Comparison of ENCODE assay signal across 8 cellular contexts in genomic region chr7:155297517-155298287, GRCh38. TPM values are rescaled to one million over a fixed set of nuclear protein-coding genes. Genes with fewer than 3 reads are reported as not detected.
DNase-seq lines count a peak whose midpoint lies in the region; ATAC-seq and TF ChIP-seq lines count a peak whose summit lies in the region.

INSIG1 (plus strand) TSS chr7:155297878; CDS start chr7:155298286, 408 bp downstream.

- ATAC-seq in GM19043 (IDR thresholded peaks at IDR 0.05; ENCODE audit: low read depth, unreplicated experiment) (peak; percentile 51), HG03354 (IDR thresholded peaks at IDR 0.05; ENCODE audit: poor library complexity, severe bottlenecking, unreplicated experiment) (peak; percentile 67)
- peak; percentile 48 for ATAC-seq in activated CD4-positive, alpha-beta T cell treated with anti-CD3 and anti-CD28 coated beads for 36 hours

- no peak for TF ChIP-seq CTCF in chondrocyte (IDR thresholded peaks at IDR 0.05)

- DNase-seq in AML-193 (lab: John Stamatoyannopoulos, UW) (peak; percentile 76), NCI-H446 treated with DMSO at 0.1 percent for 48 hours (lab: John Stamatoyannopoulos, UW) (peak; percentile 78), chondrocyte (ENCODE audit: low spot score) (no peak)
- DNase-seq in activated CD4-positive, alpha-beta T cell treated with anti-CD3 and anti-CD28 coated beads for 36 hours: peak; percentile 95
- DNase-seq in stimulated activated CD4-positive, alpha-beta T cell treated with anti-CD3 and anti-CD28 coated beads, Interleukin-2, amount 100 ng/mL, for 24 hours: peak; percentile 90 to 92

- H3K27me3 ChIP-seq in layer of hippocampus (ENCODE audit: control insufficient read depth, insufficient read depth, low read length): no peaks in the 10 kb centered on the region

- H3K4me3 Mint-ChIP-seq in activated CD4-positive, alpha-beta T cell treated with anti-CD3 and anti-CD28 coated beads for 36 hours: peak within 1 kb of the TSS; percentile 96
- peak within 1 kb of the TSS; percentile 81 for H3K4me3 Mint-ChIP-seq in chondrocyte (ENCODE audit: unreplicated experiment)

- H3K27ac Mint-ChIP-seq in activated CD4-positive, alpha-beta T cell treated with anti-CD3 and anti-CD28 coated beads for 36 hours: peak within 1 kb of the TSS; percentile 96
- H3K27ac Mint-ChIP-seq in chondrocyte (ENCODE audit: unreplicated experiment): peak within 1 kb of the TSS; percentile 97

- POLR2A ChIA-PET in activated CD4-positive, alpha-beta T cell treated with anti-CD3 and anti-CD28 coated beads for 36 hours (lab: Charles Lee): interaction anchor here (1.4 to 4.3 kb wide), 5 partner anchors 15 to 294 kb away, joined by 3 to 43 read pairs (median 5); partner anchors contain the start of gene PAXIP1

- H3K36me3 Mint-ChIP-seq in activated CD4-positive, alpha-beta T cell treated with anti-CD3 and anti-CD28 coated beads for 36 hours (ENCODE audit: low read depth): peaks cover 42% of the 10 kb centered on the region
- no peaks in the 10 kb centered on the region for H3K36me3 Mint-ChIP-seq in chondrocyte (ENCODE audit: low read depth)

- H3K27me3 Mint-ChIP-seq in activated CD4-positive, alpha-beta T cell treated with anti-CD3 and anti-CD28 coated beads for 36 hours: no peaks in the 10 kb centered on the region
- no peaks in the 10 kb centered on the region for H3K27me3 Mint-ChIP-seq in chondrocyte (ENCODE audit: low read depth)

- H3K9me3 Mint-ChIP-seq in activated CD4-positive, alpha-beta T cell treated with anti-CD3 and anti-CD28 coated beads for 36 hours (ENCODE audit: low read depth): no peaks in the 10 kb centered on the region
- H3K9me3 Mint-ChIP-seq in chondrocyte (ENCODE audit: low read depth): no peaks in the 10 kb centered on the region

- intact Hi-C loops in activated CD4-positive, alpha-beta T cell treated with anti-CD3 and anti-CD28 coated beads for 36 hours (cut with DNase I, micrococcal nuclease): loop anchor here (1.0 to 2.0 kb wide), 10 partner anchors 17 to 1841 kb away; partner anchors contain the start of genes PAXIP1 (in 2 of the 2), HTR5A (in 1 of the 2), RBM33 (in 1 of the 2) and UBE3C (in 1 of the 2)

- peaks cover 31% of the 10 kb centered on the region for H3K4me1 Mint-ChIP-seq in activated CD4-positive, alpha-beta T cell treated with anti-CD3 and anti-CD28 coated beads for 36 hours
- peaks cover 38% of the 10 kb centered on the region for H3K4me1 Mint-ChIP-seq in chondrocyte (ENCODE audit: low read depth)

- peak within 1 kb of the TSS; percentile 95 for H3K27ac ChIP-seq in layer of hippocampus (ENCODE audit: low read depth, low read length)

- CTCF ChIA-PET in activated CD4-positive, alpha-beta T cell treated with anti-CD3 and anti-CD28 coated beads for 36 hours (lab: Charles Lee): interaction anchor here (0.6 to 2.7 kb wide), 7 partner anchors 24 to 370 kb away, joined by 3 to 10 read pairs (median 4); no protein-coding TSS in a partner anchor

RNA-seq across cellular contexts. Expression of gene INSIG1, which starts in this region (rescaled TPM):
- 100 to 1,000 TPM; 100 to 110 TPM for total RNA-seq in activated CD4-positive, alpha-beta T cell treated with anti-CD3 and anti-CD28 coated beads for 36 hours
- 21.3 to 33.7 TPM (median 31.8 TPM) in 3 replicates for total RNA-seq in chondrocyte
